In the genomic region with DNA sequence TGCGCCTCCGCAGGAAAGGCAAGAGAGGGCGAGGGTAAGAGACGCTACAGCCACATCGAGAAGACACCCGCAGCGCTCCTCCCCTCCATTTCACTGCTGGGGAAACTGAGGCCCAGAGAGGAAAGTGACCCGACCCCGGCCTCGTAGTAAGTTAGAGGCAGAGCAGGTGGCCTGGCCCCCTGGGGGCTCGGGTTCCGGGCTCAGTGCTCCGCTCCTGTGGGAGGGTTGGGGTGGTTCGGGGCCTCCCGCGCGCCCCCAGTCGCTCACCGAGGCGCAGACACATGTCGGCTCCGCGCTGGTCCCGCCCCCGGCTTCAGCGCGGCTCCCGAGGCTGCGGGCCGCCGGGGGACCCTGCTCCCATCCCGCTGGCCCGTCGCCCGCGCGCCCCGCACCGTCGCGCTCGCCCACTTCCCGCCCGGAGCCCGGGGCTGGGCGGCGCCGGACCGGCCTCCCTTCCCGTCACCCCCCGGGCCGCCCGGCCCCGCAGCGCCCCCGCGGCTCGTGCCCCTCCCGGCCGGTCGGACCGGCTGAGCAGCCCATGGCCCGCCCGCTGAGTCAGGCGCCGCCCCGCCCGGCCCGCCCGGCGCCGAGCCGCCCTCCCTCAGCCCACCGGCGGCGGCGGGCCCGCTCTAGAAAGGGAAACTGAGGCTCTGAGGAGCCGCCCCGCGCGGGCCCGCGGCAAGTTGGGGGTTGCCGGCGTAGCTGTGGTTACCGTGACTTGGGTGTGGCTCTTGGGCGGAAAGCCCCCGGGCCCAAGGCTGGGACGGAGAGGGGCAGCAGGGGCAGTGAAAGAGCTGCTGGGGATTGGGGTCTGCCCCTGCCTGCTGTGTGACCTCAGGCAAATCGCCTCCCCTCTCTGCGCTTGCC, we compare ENCODE assay signal across 8 cellular contexts. TPM values are rescaled to one million over a fixed set of nuclear protein-coding genes. Genes with fewer than 3 reads are reported as not detected.
A peak's percentile ranks its signal among the peaks of the same experiment; 100 is the strongest.
DNase-seq lines count a peak whose midpoint lies in the region; TF ChIP-seq lines count a peak whose summit lies in the region.

A gene with protein sequence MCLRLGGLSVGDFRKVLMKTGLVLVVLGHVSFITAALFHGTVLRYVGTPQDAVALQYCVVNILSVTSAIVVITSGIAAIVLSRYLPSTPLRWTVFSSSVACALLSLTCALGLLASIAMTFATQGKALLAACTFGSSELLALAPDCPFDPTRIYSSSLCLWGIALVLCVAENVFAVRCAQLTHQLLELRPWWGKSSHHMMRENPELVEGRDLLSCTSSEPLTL (minus strand): TSS at position 434 of the 867 bp plus-strand sequence. CDS start 151 bp downstream, at position 283.

- intact Hi-C loops in ascending aorta (cut with DNase I) = no loop called here

- no peaks in the 10 kb centered on the region for H3K9me3 ChIP-seq in ascending aorta
- no peaks in the 10 kb centered on the region for H3K9me3 ChIP-seq in iPS-15b (ENCODE audit: control insufficient read depth, insufficient read depth, low read length)

- H3K9ac ChIP-seq in iPS-15b (ENCODE audit: low read depth, low read length) = no peak within 1 kb of the TSS

- H3K4me1 ChIP-seq in ascending aorta (peaks cover 4 to 6% of the 10 kb centered on the region in 2 donors), iPS-15b (ENCODE audit: control insufficient read depth, insufficient read depth, low read length) (no peaks in the 10 kb centered on the region)

- in situ Hi-C loops in Caki2 (cut with HindIII; ENCODE audit: low pct_unique_long_range_greater_than_20kb, low sequenced_read_pairs) = no loop called here

- peak in 1 of 3 experiments; percentile 18 for TF ChIP-seq CTCF in ascending aorta (IDR thresholded peaks at IDR 0.05)

- H3K36me3 ChIP-seq in ascending aorta = no peaks in the 10 kb centered on the region
- H3K36me3 ChIP-seq in iPS-15b (ENCODE audit: control insufficient read depth, insufficient read depth, low read length) = no peaks in the 10 kb centered on the region

- DNase-seq in Caki2 (ENCODE audit: low read depth) = no peak
- DNase-seq in HuH-7 (ENCODE audit: low spot score) = peak; percentile 56
- no peak for DNase-seq in ascending aorta (ENCODE audit: low spot score in 2 of 2)
- DNase-seq in skeletal muscle cell (ENCODE audit: low read depth) = no peak
- no peak for DNase-seq in foreskin melanocyte
- no peak for DNase-seq in SW 1271 (lab: John Stamatoyannopoulos, UW)
- no peak for DNase-seq in SW480 (ENCODE audit: low spot score)

- H3K27ac ChIP-seq in ascending aorta = no peak within 1 kb of the TSS

- H3K27me3 ChIP-seq in ascending aorta (no peaks in the 10 kb centered on the region), iPS-15b (ENCODE audit: control insufficient read depth, insufficient read depth, low read length) (peaks cover 41% of the 10 kb centered on the region)

- H3K4me3 ChIP-seq in ascending aorta = peak within 1 kb of the TSS; percentile 78 to 97
- H3K4me3 ChIP-seq in iPS-15b (ENCODE audit: low read depth, low read length) = peak within 1 kb of the TSS; percentile 67
- peak within 1 kb of the TSS; percentile 69 for H3K4me3 ChIP-seq in skeletal muscle cell (ENCODE audit: low read depth, low read length)

RNA-seq across cellular contexts. Expression of the gene that starts here (rescaled TPM):
- 165 and 188 TPM in 2 replicates for total RNA-seq in Caki2 (2014; rRNA removed; shearing (Covaris generic); ENCODE audit: low replicate concordance)
- total RNA-seq in ascending aorta = 60.9 TPM
